8 cellular contexts compared by ENCODE assay signal in the genomic region with DNA sequence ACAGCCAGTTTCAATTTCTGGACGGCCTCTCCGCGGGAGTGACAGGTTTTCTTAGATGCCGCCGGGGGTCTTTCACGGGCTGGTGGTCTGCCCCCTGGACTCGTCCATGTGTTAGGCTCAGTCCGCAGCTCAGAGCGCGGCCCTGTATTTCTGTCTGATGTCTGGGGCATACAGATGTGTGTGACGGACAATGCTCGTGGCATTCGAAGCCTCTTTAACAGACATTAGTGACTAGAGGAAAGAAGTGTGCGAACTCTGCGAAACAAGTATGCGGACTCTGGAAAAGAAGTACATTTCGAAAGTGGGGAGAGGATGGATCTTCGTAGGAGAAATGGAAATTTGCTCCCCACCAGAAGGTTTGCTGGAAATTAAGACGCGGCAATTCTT.
A peak's percentile ranks its signal among the peaks of the same experiment; 100 is the strongest.
DNase-seq lines count a peak whose midpoint lies in the region; ATAC-seq and TF ChIP-seq lines count a peak whose summit lies in the region.

No MANE protein-coding gene starts in this region.

- H3K9me3 Mint-ChIP-seq in stimulated activated naive B cell treated with anti-CD40 and anti-IgM and Interleukin-4, amounts not matched to agents 10 μg/mL and 1 μg/mL and 100 μg/mL, for 72 hours, result peaks cover 0 to 2% of the 10 kb centered on the region in 2 donors

- peaks cover 2 to 4% of the 10 kb centered on the region in 2 donors for H3K36me3 Mint-ChIP-seq in stimulated activated naive B cell treated with anti-CD40 and anti-IgM and Interleukin-4, amounts not matched to agents 10 μg/mL and 1 μg/mL and 100 μg/mL, for 72 hours

- H3K4me3 ChIP-seq in AG10803 (ENCODE audit: low read length) (peak overlapping the region; percentile 87), HL-60 (replicated peaks; ENCODE audit: insufficient read depth, low read length) (peak overlapping the region; percentile 71), iPS-15b (ENCODE audit: low read depth, low read length) (peak overlapping the region; percentile 70)

- peak overlapping the region; percentile 92 for H3K27ac Mint-ChIP-seq in stimulated activated naive B cell treated with anti-CD40 and anti-IgM and Interleukin-4, amounts not matched to agents 10 μg/mL and 1 μg/mL and 100 μg/mL, for 72 hours

- peaks cover 4 to 19% of the 10 kb centered on the region in 2 donors for H3K4me1 Mint-ChIP-seq in stimulated activated naive B cell treated with anti-CD40 and anti-IgM and Interleukin-4, amounts not matched to agents 10 μg/mL and 1 μg/mL and 100 μg/mL, for 72 hours

- H3K27ac ChIP-seq in HL-60 (replicated peaks), result no peak overlapping the region; the same call in 1 of the 2 replicates

- DNase-seq in AG10803 (ENCODE audit: low read depth) (peak; percentile 25), HL-60 (ENCODE audit: low read depth in 1 of 2, low spot score in 1 of 2) (no peak), amniotic stem cell (lab: John Stamatoyannopoulos, UW) (peak; percentile 35), AG08396 (ENCODE audit: low spot score) (no peak)
- no peak for DNase-seq in stimulated activated naive B cell treated with anti-CD40 and anti-IgM and Interleukin-4, amounts not matched to agents 10 μg/mL and 1 μg/mL and 100 μg/mL, for 72 hours

- no peaks in the 10 kb centered on the region for H3K36me3 ChIP-seq in iPS-15b (ENCODE audit: control insufficient read depth, insufficient read depth, low read length)

- H3K9ac ChIP-seq in iPS-15b (ENCODE audit: low read depth, low read length), result no peak overlapping the region

- no peaks in the 10 kb centered on the region for H3K9me3 ChIP-seq in iPS-15b (ENCODE audit: control insufficient read depth, insufficient read depth, low read length)

- TF ChIP-seq CTCF in AG10803 (conservative IDR thresholded peaks at IDR 0.05; ENCODE audit: low read length) (no peak), HL-60 (IDR thresholded peaks at IDR 0.05; ENCODE audit: insufficient read depth, low read length) (no peak)

- H3K27me3 ChIP-seq in HL-60 (ENCODE audit: insufficient read depth, poor library complexity, severe bottlenecking) (no peaks in the 10 kb centered on the region), iPS-15b (ENCODE audit: control insufficient read depth, insufficient read depth, low read length) (peaks cover 26% of the 10 kb centered on the region)

- no peaks in the 10 kb centered on the region for H3K4me1 ChIP-seq in iPS-15b (ENCODE audit: control insufficient read depth, insufficient read depth, low read length)

- ATAC-seq in stimulated activated naive B cell treated with anti-CD40 and anti-IgM and Interleukin-4, amounts not matched to agents 10 μg/mL and 1 μg/mL and 100 μg/mL, for 72 hours (replicated peaks), result no peak
- ATAC-seq in GM18498 (IDR thresholded peaks at IDR 0.05; ENCODE audit: unreplicated experiment) (no peak), HG02642 (IDR thresholded peaks at IDR 0.05; ENCODE audit: poor library complexity, unreplicated experiment) (no peak)

- peak overlapping the region; percentile 91 to 98 for H3K4me3 Mint-ChIP-seq in stimulated activated naive B cell treated with anti-CD40 and anti-IgM and Interleukin-4, amounts not matched to agents 10 μg/mL and 1 μg/mL and 100 μg/mL, for 72 hours

- no peaks in the 10 kb centered on the region for H3K27me3 Mint-ChIP-seq in stimulated activated naive B cell treated with anti-CD40 and anti-IgM and Interleukin-4, amounts not matched to agents 10 μg/mL and 1 μg/mL and 100 μg/mL, for 72 hours

Comparison
In these comparisons a context has a peak if more than half of its experiments do, and no peak if none do; other contexts are left out.
1. DNase-seq: peak in AG10803 (single experiment) and amniotic stem cell (single experiment); none in HL-60 (0 of 2), stimulated activated naive B cell treated with anti-CD40 and anti-IgM and Interleukin-4, amounts not matched to agents 10 μg/mL and 1 μg/mL and 100 μg/mL, for 72 hours (single experiment) and AG08396 (single experiment).
2. Peak in every context shown above with its lines, with median percentiles within 50 percentile points of each other: H3K4me3 ChIP-seq.